Comparison of ENCODE assay signal across 28 cellular contexts in the genomic region with DNA sequence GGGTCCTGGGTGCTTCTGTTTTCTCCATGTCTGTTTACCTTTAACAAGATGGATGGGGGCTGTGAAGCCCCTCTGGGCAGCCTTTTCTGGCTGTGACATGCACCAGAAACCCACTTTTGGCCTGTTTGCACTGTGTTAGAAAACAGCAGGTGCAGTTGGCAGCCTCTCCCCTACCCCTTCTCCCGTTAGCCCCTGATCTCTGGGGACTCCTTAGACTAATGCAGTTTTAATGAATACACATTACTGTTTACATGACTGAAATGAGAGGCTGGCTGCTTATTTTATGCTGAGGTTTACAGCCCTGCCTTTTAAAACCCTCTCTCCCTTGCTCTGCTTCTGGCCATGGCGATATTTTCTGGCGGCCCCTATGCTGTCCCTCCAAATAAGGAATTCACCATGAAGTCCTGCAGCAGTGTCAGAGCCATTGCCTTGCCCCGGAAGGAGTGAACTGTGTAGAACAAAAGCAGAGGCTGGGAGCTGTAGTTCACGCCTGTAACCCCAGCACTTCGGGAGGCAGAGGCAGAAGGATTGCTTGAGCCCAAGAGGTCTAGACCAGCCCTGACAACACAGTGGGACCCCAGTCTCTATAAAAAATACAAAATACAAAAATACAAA.
DNase-seq lines count a peak whose midpoint lies in the region; ATAC-seq, FAIRE-seq and TF ChIP-seq lines count a peak whose summit lies in the region.
"Had no signal": no experiment of that assay in that cellular context is flagged by ENCODE, and none has a peak within 500 bp of the region (broad histone marks: within the 10 kb centered on the region; RNA-seq: fewer than 3 reads in every experiment).

No MANE protein-coding gene starts in this region.

- CTCF ChIA-PET in CD8-positive, alpha-beta T cell (lab: Charles Lee): no interaction called here

- no peak overlapping the region for H3K4me3 Mint-ChIP-seq in CD8-positive, alpha-beta T cell
- H3K4me3 Mint-ChIP-seq in T-helper 2 cell treated with Interferon-gamma antibody and Interleukin-4, amounts not matched to agents 5 μg/mL and 100 μg/mL, for 36 hours: no peak overlapping the region
- H3K4me3 Mint-ChIP-seq: activated naive CD8-positive, alpha-beta T cell treated with anti-CD3 and anti-CD28 coated beads, Interleukin-2, amount 50 U/mL, for 24 hours; CD14-positive monocyte; T-helper 1 cell treated with Interleukin-12 subunit alpha and Interleukin-12 subunit beta and Interleukin-4 antibody, amounts not matched to agents 30 μg/mL and 1 μg/mL, for 36 hours had no signal

- ATAC-seq in CD8-positive, alpha-beta T cell: no peak
- ATAC-seq: activated naive CD8-positive, alpha-beta T cell treated with anti-CD3 and anti-CD28 coated beads, Interleukin-2, amount 50 U/mL, for 24 hours; left ventricle myocardium superior; mucosa of descending colon had no signal

- H3K4me1 ChIP-seq in stomach: peaks cover 0 to 19% (median 0%) of the 10 kb centered on the region in 4 donors
- no peaks in the 10 kb centered on the region for H3K4me1 ChIP-seq in CD8-positive, alpha-beta T cell (ENCODE audit: insufficient read depth, low read length)
- H3K4me1 ChIP-seq: right atrium auricular region, SJCRH30 had no signal

- no peaks in the 10 kb centered on the region for H3K36me3 ChIP-seq in stomach
- H3K36me3 ChIP-seq in CD8-positive, alpha-beta T cell (ENCODE audit: insufficient read depth, low read length): no peaks in the 10 kb centered on the region
- H3K36me3 ChIP-seq: right atrium auricular region, SJCRH30 had no signal

- H3K27ac ChIP-seq in stomach: peak overlapping the region in 3 of 5 donors; percentile 37 to 74 (median 43)
- H3K27ac ChIP-seq in CD8-positive, alpha-beta T cell (ENCODE audit: low read depth, low read length): no peak overlapping the region
- H3K27ac ChIP-seq: PC-9, right atrium auricular region, SJCRH30 had no signal

- 42 to 56% (median 53%) methylated on average over 6 of the region's 6 CpGs for WGBS in stomach, 5 donors

- intact Hi-C loops in stomach (cut with DNase I; ENCODE audit: low total_unique reads): no loop called here
- intact Hi-C loops in CD8-positive, alpha-beta T cell (cut with DNase I, micrococcal nuclease): no loop called here

- DNase-seq in NCI-H2107 treated with DMSO at 0.1 percent for 48 hours (lab: John Stamatoyannopoulos, UW; ENCODE audit: unreplicated experiment) (peak; percentile 13), NCI-H2107 (lab: John Stamatoyannopoulos, UW) (no peak), NCI-H1436 treated with DMSO at 0.1 percent for 48 hours (lab: John Stamatoyannopoulos, UW) (peak; percentile 67), iPS-NIHi11 (ENCODE audit: low spot score) (peak; percentile 22), stomach (no peak), GM12892 (ENCODE audit: insufficient read length) (no peak)
- no peak for DNase-seq in CD8-positive, alpha-beta T cell
- no peak for DNase-seq in T-helper 2 cell treated with Interferon-gamma antibody and Interleukin-4, amounts not matched to agents 5 μg/mL and 100 μg/mL, for 36 hours (ENCODE audit: low spot score)
- DNase-seq: 8988T; activated CD4-positive, alpha-beta T cell treated with anti-CD3 and anti-CD28 coated beads, Interleukin-2, amount 50 U/mL, for 1 hour; activated effector memory CD4-positive, alpha-beta T cell treated with Interleukin-2 at 50 U/mL for 16 hours; activated naive CD8-positive, alpha-beta T cell treated with anti-CD3 and anti-CD28 coated beads, Interleukin-2, amount 50 U/mL, for 24 hours; DMS53; immature natural killer cell; KBM-7; left ventricle myocardium superior; mucosa of descending colon; NCI-H2081 treated with DMSO at 0.1 percent for 48 hours; PC-9; stimulated activated CD4-positive, alpha-beta T cell treated with anti-CD3 and anti-CD28 coated beads, Interleukin-12 subunit alpha, Interleukin-12 subunit beta, amount 100 ng/mL, for 4 hours; substantia nigra had no signal

- no peak for TF ChIP-seq EP300 in stomach (IDR thresholded peaks at IDR 0.05)

- peaks cover 60% of the 10 kb centered on the region for H3K4me1 Mint-ChIP-seq in CD8-positive, alpha-beta T cell (ENCODE audit: low read depth)
- peaks cover 13% of the 10 kb centered on the region for H3K4me1 Mint-ChIP-seq in T-helper 2 cell treated with Interferon-gamma antibody and Interleukin-4, amounts not matched to agents 5 μg/mL and 100 μg/mL, for 36 hours (ENCODE audit: low read depth)

- H3K27me3 Mint-ChIP-seq in CD8-positive, alpha-beta T cell (ENCODE audit: low read depth): no peaks in the 10 kb centered on the region
- no peaks in the 10 kb centered on the region for H3K27me3 Mint-ChIP-seq in T-helper 2 cell treated with Interferon-gamma antibody and Interleukin-4, amounts not matched to agents 5 μg/mL and 100 μg/mL, for 36 hours (ENCODE audit: low read depth)
- H3K27me3 Mint-ChIP-seq: activated naive CD8-positive, alpha-beta T cell treated with anti-CD3 and anti-CD28 coated beads, Interleukin-2, amount 50 U/mL, for 24 hours had no signal

- no peak for TF ChIP-seq POLR2A in stomach (IDR thresholded peaks at IDR 0.05)
- TF ChIP-seq POLR2A in GM12892 (IDR thresholded peaks at IDR 0.05; ENCODE audit: low read depth, low read length): no peak

- H3K27ac Mint-ChIP-seq in CD8-positive, alpha-beta T cell: no peak overlapping the region
- H3K27ac Mint-ChIP-seq in T-helper 2 cell treated with Interferon-gamma antibody and Interleukin-4, amounts not matched to agents 5 μg/mL and 100 μg/mL, for 36 hours: no peak overlapping the region
- H3K27ac Mint-ChIP-seq: activated naive CD8-positive, alpha-beta T cell treated with anti-CD3 and anti-CD28 coated beads, Interleukin-2, amount 50 U/mL, for 24 hours; T-helper 1 cell treated with Interleukin-12 subunit alpha and Interleukin-12 subunit beta and Interleukin-4 antibody, amounts not matched to agents 30 μg/mL and 1 μg/mL, for 36 hours had no signal

- H3K4me3 ChIP-seq in stomach: no peak overlapping the region
- H3K4me3 ChIP-seq in CD8-positive, alpha-beta T cell (ENCODE audit: low read depth, low read length): no peak overlapping the region
- H3K4me3 ChIP-seq: mucosa of descending colon, PC-9, right atrium auricular region, SJCRH30 had no signal

- peaks cover 32% of the 10 kb centered on the region for H3K36me3 Mint-ChIP-seq in CD8-positive, alpha-beta T cell
- H3K36me3 Mint-ChIP-seq in T-helper 2 cell treated with Interferon-gamma antibody and Interleukin-4, amounts not matched to agents 5 μg/mL and 100 μg/mL, for 36 hours (ENCODE audit: low read depth): peaks cover 21% of the 10 kb centered on the region
- H3K36me3 Mint-ChIP-seq: brain had no signal

- no peak for FAIRE-seq in GM12892 (lab: Jason Lieb, UNC)
- FAIRE-seq: H1, urothelium cell line had no signal

- no peaks in the 10 kb centered on the region for H3K9me3 Mint-ChIP-seq in CD8-positive, alpha-beta T cell
- H3K9me3 Mint-ChIP-seq in T-helper 2 cell treated with Interferon-gamma antibody and Interleukin-4, amounts not matched to agents 5 μg/mL and 100 μg/mL, for 36 hours: peaks cover 5% of the 10 kb centered on the region
- H3K9me3 Mint-ChIP-seq: CD14-positive monocyte, immature natural killer cell had no signal

- H3K27me3 ChIP-seq in stomach: no peaks in the 10 kb centered on the region
- H3K27me3 ChIP-seq in CD8-positive, alpha-beta T cell (ENCODE audit: insufficient read depth, low read length): no peaks in the 10 kb centered on the region
- H3K27me3 ChIP-seq: right atrium auricular region, SJCRH30 had no signal

- H3K9me3 ChIP-seq in stomach: no peaks in the 10 kb centered on the region
- H3K9me3 ChIP-seq in CD8-positive, alpha-beta T cell (ENCODE audit: low read length): no peaks in the 10 kb centered on the region
- H3K9me3 ChIP-seq: mucosa of descending colon, right atrium auricular region, SJCRH30 had no signal

- POLR2A ChIA-PET in CD8-positive, alpha-beta T cell (lab: Charles Lee): no interaction called here

- no peak for TF ChIP-seq CTCF in stomach (IDR thresholded peaks at IDR 0.05)
- TF ChIP-seq CTCF in CD8-positive, alpha-beta T cell (IDR thresholded peaks at IDR 0.05): no peak

Comparison
In these comparisons a context has a peak if more than half of its experiments do, and no peak if none do; other contexts are left out.
1. DNase-seq: peak in NCI-H2107 treated with DMSO at 0.1 percent for 48 hours (single experiment), NCI-H1436 treated with DMSO at 0.1 percent for 48 hours (single experiment) and iPS-NIHi11 (single experiment); none in NCI-H2107 (single experiment), stomach (single experiment), CD8-positive, alpha-beta T cell (0 of 7), GM12892 (single experiment) and T-helper 2 cell treated with Interferon-gamma antibody and Interleukin-4, amounts not matched to agents 5 μg/mL and 100 μg/mL, for 36 hours (single experiment).